In the genomic region with DNA sequence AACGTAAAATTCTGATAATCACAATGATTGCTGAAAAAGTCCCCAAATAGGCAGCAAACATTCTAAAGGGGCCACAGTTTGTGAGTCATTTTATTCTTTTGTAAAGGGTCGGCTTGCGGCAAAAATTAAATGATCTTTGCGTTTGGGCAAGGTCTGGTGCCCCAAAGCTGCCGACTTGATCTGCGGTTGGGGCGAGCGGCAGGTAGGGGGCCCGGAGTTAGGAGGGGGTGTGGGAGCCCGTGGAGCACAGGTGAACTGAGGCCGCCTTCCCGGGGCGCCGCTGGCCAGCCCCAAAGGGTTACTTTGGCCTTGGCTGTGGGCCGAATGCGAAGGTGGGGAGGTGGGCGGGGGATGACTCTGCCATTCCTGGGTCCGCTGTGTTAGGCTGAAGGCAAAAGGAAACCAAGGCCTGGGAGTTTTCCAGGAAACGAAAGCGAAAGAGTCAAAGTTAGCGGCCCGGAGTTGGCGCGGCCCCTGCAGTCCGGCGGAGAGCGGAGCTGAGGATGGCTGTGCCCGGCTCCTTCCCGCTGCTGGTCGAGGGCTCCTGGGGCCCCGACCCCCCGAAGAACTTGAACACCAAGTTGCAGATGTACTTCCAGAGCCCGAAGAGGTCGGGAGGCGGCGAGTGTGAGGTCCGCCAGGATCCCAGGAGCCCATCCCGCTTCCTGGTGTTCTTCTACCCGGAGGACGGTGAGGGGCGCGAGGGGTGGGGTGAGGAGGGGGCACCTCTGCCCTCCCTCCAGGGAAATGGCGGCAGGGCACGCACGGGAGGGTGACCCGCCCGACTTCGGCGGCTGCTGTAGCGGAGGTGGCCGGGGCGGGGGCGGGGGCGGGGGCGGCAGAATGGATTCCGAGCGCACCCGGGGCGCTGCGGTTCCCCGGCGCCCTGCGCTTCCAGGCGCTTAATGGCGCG, we compare ENCODE assay signal across 8 cellular contexts. TPM values are rescaled to one million over a fixed set of nuclear protein-coding genes. Genes with fewer than 3 reads are reported as not detected.
A peak's percentile ranks its signal among the peaks of the same experiment; 100 is the strongest.
DNase-seq lines count a peak whose midpoint lies in the region; ATAC-seq, FAIRE-seq and TF ChIP-seq lines count a peak whose summit lies in the region.

A gene with protein sequence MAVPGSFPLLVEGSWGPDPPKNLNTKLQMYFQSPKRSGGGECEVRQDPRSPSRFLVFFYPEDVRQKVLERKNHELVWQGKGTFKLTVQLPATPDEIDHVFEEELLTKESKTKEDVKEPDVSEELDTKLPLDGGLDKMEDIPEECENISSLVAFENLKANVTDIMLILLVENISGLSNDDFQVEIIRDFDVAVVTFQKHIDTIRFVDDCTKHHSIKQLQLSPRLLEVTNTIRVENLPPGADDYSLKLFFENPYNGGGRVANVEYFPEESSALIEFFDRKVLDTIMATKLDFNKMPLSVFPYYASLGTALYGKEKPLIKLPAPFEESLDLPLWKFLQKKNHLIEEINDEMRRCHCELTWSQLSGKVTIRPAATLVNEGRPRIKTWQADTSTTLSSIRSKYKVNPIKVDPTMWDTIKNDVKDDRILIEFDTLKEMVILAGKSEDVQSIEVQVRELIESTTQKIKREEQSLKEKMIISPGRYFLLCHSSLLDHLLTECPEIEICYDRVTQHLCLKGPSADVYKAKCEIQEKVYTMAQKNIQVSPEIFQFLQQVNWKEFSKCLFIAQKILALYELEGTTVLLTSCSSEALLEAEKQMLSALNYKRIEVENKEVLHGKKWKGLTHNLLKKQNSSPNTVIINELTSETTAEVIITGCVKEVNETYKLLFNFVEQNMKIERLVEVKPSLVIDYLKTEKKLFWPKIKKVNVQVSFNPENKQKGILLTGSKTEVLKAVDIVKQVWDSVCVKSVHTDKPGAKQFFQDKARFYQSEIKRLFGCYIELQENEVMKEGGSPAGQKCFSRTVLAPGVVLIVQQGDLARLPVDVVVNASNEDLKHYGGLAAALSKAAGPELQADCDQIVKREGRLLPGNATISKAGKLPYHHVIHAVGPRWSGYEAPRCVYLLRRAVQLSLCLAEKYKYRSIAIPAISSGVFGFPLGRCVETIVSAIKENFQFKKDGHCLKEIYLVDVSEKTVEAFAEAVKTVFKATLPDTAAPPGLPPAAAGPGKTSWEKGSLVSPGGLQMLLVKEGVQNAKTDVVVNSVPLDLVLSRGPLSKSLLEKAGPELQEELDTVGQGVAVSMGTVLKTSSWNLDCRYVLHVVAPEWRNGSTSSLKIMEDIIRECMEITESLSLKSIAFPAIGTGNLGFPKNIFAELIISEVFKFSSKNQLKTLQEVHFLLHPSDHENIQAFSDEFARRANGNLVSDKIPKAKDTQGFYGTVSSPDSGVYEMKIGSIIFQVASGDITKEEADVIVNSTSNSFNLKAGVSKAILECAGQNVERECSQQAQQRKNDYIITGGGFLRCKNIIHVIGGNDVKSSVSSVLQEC (N-terminal part only) (plus strand): TSS at position 459 of the 913 bp plus-strand sequence. CDS start 45 bp downstream, at position 504.

- peaks cover 55 to 62% of the 10 kb centered on the region in 2 donors for H3K4me1 Mint-ChIP-seq in natural killer cell
- H3K4me1 Mint-ChIP-seq in stimulated activated naive CD8-positive, alpha-beta T cell treated with anti-CD3 and anti-CD28 coated beads, Interleukin-15, Interleukin-2, amounts not matched to agents 100 ng/mL and 50 ng/mL, for 24 hours (ENCODE audit: low read depth): peaks cover 63% of the 10 kb centered on the region

- intact Hi-C loops in natural killer cell (cut with micrococcal nuclease): loop anchor here (1.0 to 5.0 kb wide), 3 partner anchors 264 to 522 kb away; a partner anchor contains a TSS

- no peak for FAIRE-seq in RCC 7860 (lab: Jason Lieb, UNC)

- H3K27ac Mint-ChIP-seq in natural killer cell: peak within 1 kb of the TSS; percentile 84 to 99
- H3K27ac Mint-ChIP-seq in stimulated activated naive CD8-positive, alpha-beta T cell treated with anti-CD3 and anti-CD28 coated beads, Interleukin-15, Interleukin-2, amounts not matched to agents 100 ng/mL and 50 ng/mL, for 24 hours: peak within 1 kb of the TSS; percentile 98

- DNase-seq in SHP77 (lab: John Stamatoyannopoulos, UW) (peak; percentile 12 to 16), SHP77 treated with DMSO at 0.1 percent for 48 hours (lab: John Stamatoyannopoulos, UW) (no peak), RCC 7860 (ENCODE audit: low spot score) (peak; percentile 60), fibroblast of peridontal ligament (ENCODE audit: extremely low read depth) (peak; percentile 79), natural killer cell (peak; percentile 68)
- peak; percentile 50 for DNase-seq in activated T-helper 9 cell treated with anti-CD3 and anti-CD28 coated beads, Interleukin-2, amount 50 U/mL, for 16 hours (ENCODE audit: low read depth)

- H3K27me3 Mint-ChIP-seq in natural killer cell (ENCODE audit: low read depth in 2 of 2): no peaks in the 10 kb centered on the region
- H3K27me3 Mint-ChIP-seq in stimulated activated naive CD8-positive, alpha-beta T cell treated with anti-CD3 and anti-CD28 coated beads, Interleukin-15, Interleukin-2, amounts not matched to agents 100 ng/mL and 50 ng/mL, for 24 hours: no peaks in the 10 kb centered on the region

- peaks cover 8% of the 10 kb centered on the region for H3K36me3 Mint-ChIP-seq in natural killer cell
- H3K36me3 Mint-ChIP-seq in stimulated activated naive CD8-positive, alpha-beta T cell treated with anti-CD3 and anti-CD28 coated beads, Interleukin-15, Interleukin-2, amounts not matched to agents 100 ng/mL and 50 ng/mL, for 24 hours (ENCODE audit: low read depth): peaks cover 26% of the 10 kb centered on the region

- H3K4me3 Mint-ChIP-seq in natural killer cell: peak within 1 kb of the TSS; percentile 90
- peak within 1 kb of the TSS; percentile 97 for H3K4me3 Mint-ChIP-seq in stimulated activated naive CD8-positive, alpha-beta T cell treated with anti-CD3 and anti-CD28 coated beads, Interleukin-15, Interleukin-2, amounts not matched to agents 100 ng/mL and 50 ng/mL, for 24 hours

- peak; percentile 42 for ATAC-seq in HG03342 (IDR thresholded peaks at IDR 0.05; ENCODE audit: unreplicated experiment)
- peak; percentile 79 to 84 (median 80) for ATAC-seq in natural killer cell

- TF ChIP-seq CTCF in natural killer cell (IDR thresholded peaks at IDR 0.05): peak; percentile 3

- H3K9me3 Mint-ChIP-seq in natural killer cell: no peaks in the 10 kb centered on the region
- no peaks in the 10 kb centered on the region for H3K9me3 Mint-ChIP-seq in stimulated activated naive CD8-positive, alpha-beta T cell treated with anti-CD3 and anti-CD28 coated beads, Interleukin-15, Interleukin-2, amounts not matched to agents 100 ng/mL and 50 ng/mL, for 24 hours

RNA-seq across cellular contexts. Expression of the gene that starts here (rescaled TPM):
- 10 to 100 TPM; 77.6 to 92.6 (median 89.9) TPM for total RNA-seq in natural killer cell
